In genomic region chr19:530133-531008, GRCh38 we compare ENCODE assay signal across 8 cellular contexts. TPM values are rescaled to one million over a fixed set of nuclear protein-coding genes. Genes with fewer than 3 reads are reported as not detected.
DNase-seq lines count a peak whose midpoint lies in the region; ATAC-seq and TF ChIP-seq lines count a peak whose summit lies in the region.

No MANE protein-coding gene starts in this region.

- H3K36me3 Mint-ChIP-seq in activated B cell treated with CpG ODN at 0.5 μM for 24 hours (ENCODE audit: low read depth) = no peaks in the 10 kb centered on the region

- peak overlapping the region; percentile 88 for H3K4me2 ChIP-seq in skeletal muscle satellite cell (ENCODE audit: low read length)

- peak overlapping the region; percentile 97 for H3K9ac ChIP-seq in skeletal muscle satellite cell (ENCODE audit: low read depth, low read length)

- ATAC-seq in activated B cell treated with CpG ODN at 0.5 μM for 24 hours (ENCODE audit: low read depth) (no peak), right cardiac atrium (no peak), GM19324 (IDR thresholded peaks at IDR 0.05; ENCODE audit: low FRiP score, unreplicated experiment) (no peak), HG02870 (IDR thresholded peaks at IDR 0.05; ENCODE audit: unreplicated experiment) (no peak)

- TF ChIP-seq CTCF in activated B cell treated with CpG ODN at 0.5 μM for 24 hours (IDR thresholded peaks at IDR 0.05) = no peak
- no peak for TF ChIP-seq CTCF in GM13977 (IDR thresholded peaks at IDR 0.05; ENCODE audit: extremely low read depth, insufficient read depth, missing control alignments)

- peak overlapping the region; percentile 74 for H3K4me3 ChIP-seq in H7 (ENCODE audit: insufficient read depth, low read depth, low read length)
- peak overlapping the region; percentile 98 for H3K4me3 ChIP-seq in right cardiac atrium (ENCODE audit: low read length)
- peak overlapping the region; percentile 99 for H3K4me3 ChIP-seq in skeletal muscle satellite cell (ENCODE audit: low read length)

- no peak overlapping the region for H3K27ac ChIP-seq in right cardiac atrium (ENCODE audit: low read length)

- H3K27me3 ChIP-seq in H7 (ENCODE audit: control insufficient read depth, insufficient read depth, low read length) (peaks cover 3% of the 10 kb centered on the region; the same call in 1 of the 2 replicates), right cardiac atrium (ENCODE audit: control insufficient read depth, insufficient read depth) (no peaks in the 10 kb centered on the region), skeletal muscle satellite cell (ENCODE audit: control insufficient read depth, insufficient read depth, low read length) (peaks cover 2% of the 10 kb centered on the region)

- WGBS in right cardiac atrium = 70% methylated on average over 38 of the region's 38 CpGs

- peak overlapping the region; percentile 77 for H3K27ac Mint-ChIP-seq in activated B cell treated with CpG ODN at 0.5 μM for 24 hours

- CTCF ChIA-PET in activated B cell treated with CpG ODN at 0.5 μM for 24 hours (lab: Charles Lee) = interaction anchor here (1.2 to 1.9 kb wide), 2 partner anchors 19 to 24 kb away, joined by 5 to 11 read pairs; no protein-coding TSS in a partner anchor

- H3K36me3 ChIP-seq in H7 (replicated peaks; ENCODE audit: control insufficient read depth, insufficient read depth, low read length) (no peaks in the 10 kb centered on the region), skeletal muscle satellite cell (ENCODE audit: insufficient read depth, low read length) (no peaks in the 10 kb centered on the region)

- H3K9me3 ChIP-seq in right cardiac atrium (ENCODE audit: control insufficient read depth, low read length) (no peaks in the 10 kb centered on the region), skeletal muscle satellite cell (replicated peaks; ENCODE audit: low read length) (no peaks in the 10 kb centered on the region)

- H3K4me1 ChIP-seq in right cardiac atrium (ENCODE audit: control insufficient read depth, insufficient read depth, low read length) = peaks cover 9% of the 10 kb centered on the region
- H3K4me1 ChIP-seq in skeletal muscle satellite cell (ENCODE audit: control insufficient read depth, insufficient read depth, low read length) = peaks cover 25% of the 10 kb centered on the region

- DNase-seq in H7 (no peak), activated B cell treated with CpG ODN at 0.5 μM for 24 hours (no peak), right cardiac atrium (peak in 1 of 3 donors; percentile 69), GM13977 (ENCODE audit: low spot score) (no peak), COR-L47 (lab: John Stamatoyannopoulos, UW) (no peak)

- intact Hi-C loops in activated B cell treated with CpG ODN at 0.5 μM for 24 hours (cut with micrococcal nuclease) = loop anchor here (1.0 to 2.0 kb wide), 4 partner anchors 23 to 266 kb away; partner anchors contain the start of genes PTBP1 and TPGS1
- intact Hi-C loops in right cardiac atrium (cut with DNase I) = loop anchor here in 3 of 4 donors (5.0 kb wide), 2 partner anchors 42 to 132 kb away; partner anchors contain the start of genes BSG (in 2 of the 3) and RNF126 (in 1 of the 3)

- H3K27me3 Mint-ChIP-seq in activated B cell treated with CpG ODN at 0.5 μM for 24 hours = peaks cover 4% of the 10 kb centered on the region

- POLR2A ChIA-PET in activated B cell treated with CpG ODN at 0.5 μM for 24 hours (lab: Charles Lee) = interaction anchor here (1.0 to 1.5 kb wide), 2 partner anchors 11 to 20 kb away, joined by 10 to 23 read pairs; no protein-coding TSS in a partner anchor

- no peaks in the 10 kb centered on the region for H3K9me3 Mint-ChIP-seq in activated B cell treated with CpG ODN at 0.5 μM for 24 hours

- peak overlapping the region; percentile 85 for H3K4me3 Mint-ChIP-seq in activated B cell treated with CpG ODN at 0.5 μM for 24 hours

- in situ Hi-C loops in GM13977 (cut with MboI; ENCODE audit: low pct_unique_long_range_greater_than_20kb, low sequenced_read_pairs, unreplicated experiment) = no loop called here

- peaks cover 18% of the 10 kb centered on the region for H3K4me1 Mint-ChIP-seq in activated B cell treated with CpG ODN at 0.5 μM for 24 hours

RNA-seq across cellular contexts. Expression of gene CDC34, which starts 1.2 kb away (rescaled TPM):
- 180 and 192 TPM in 2 replicates for total RNA-seq in H7 (2014; rRNA removed; shearing (Covaris generic))
- total RNA-seq in activated B cell treated with CpG ODN at 0.5 μM for 24 hours (19.8 and 23.1 TPM in 2 replicates), right cardiac atrium (10 to 100 TPM; 66.8 to 78.4 (median 74.3) TPM)
- polyA plus RNA-seq in right cardiac atrium = 95.8 TPM
- 42.3 and 47.2 TPM in 2 replicates for total RNA-seq in skeletal muscle satellite cell (2012; rRNA removed)

RNA-seq across cellular contexts. Expression of gene GZMM, which starts 13.5 kb away (rescaled TPM):
- total RNA-seq in H7 (2014; rRNA removed; shearing (Covaris generic)) = 0.38 and 1.6 TPM in 2 replicates
- 0.22 TPM in 1 of 2 replicates, not detected in the other for total RNA-seq in activated B cell treated with CpG ODN at 0.5 μM for 24 hours
- total RNA-seq in right cardiac atrium = under 1 TPM in 2 of 4 donors, not detected in 2; 0.26 to 0.32 TPM
- polyA plus RNA-seq in right cardiac atrium = 0.43 TPM
- total RNA-seq in skeletal muscle satellite cell (2012; rRNA removed) = 0.22 TPM in 1 of 2 replicates, not detected in the other

RNA-seq across cellular contexts. Expression of gene TPGS1, which starts 23.1 kb away (rescaled TPM):
- 13.7 and 18.1 TPM in 2 replicates for total RNA-seq in H7 (2014; rRNA removed; shearing (Covaris generic))
- total RNA-seq in activated B cell treated with CpG ODN at 0.5 μM for 24 hours = 20.3 and 23.8 TPM in 2 replicates
- 10 to 100 TPM; 10.9 to 15.6 (median 14.7) TPM for total RNA-seq in right cardiac atrium
- polyA plus RNA-seq in right cardiac atrium = 21.3 TPM
- total RNA-seq in skeletal muscle satellite cell (2012; rRNA removed) = 32.7 and 35.4 TPM in 2 replicates

RNA-seq across cellular contexts. Expression of gene MADCAM1, which starts 34.1 kb away (rescaled TPM):
- total RNA-seq in H7 (2014; rRNA removed; shearing (Covaris generic)) = 0.70 TPM in 1 of 2 replicates, not detected in the other
- total RNA-seq in activated B cell treated with CpG ODN at 0.5 μM for 24 hours (0.40 and 0.76 TPM in 2 replicates), right cardiac atrium (under 1 TPM; 0.28 to 0.59 (median 0.36) TPM)
- polyA plus RNA-seq in right cardiac atrium = 0.27 TPM
- 0.22 TPM in 1 of 2 replicates, not detected in the other for total RNA-seq in skeletal muscle satellite cell (2012; rRNA removed)

RNA-seq across cellular contexts. Expression of gene BSG, which starts 42.0 kb away (rescaled TPM):
- total RNA-seq in H7 (2014; rRNA removed; shearing (Covaris generic)) = 1,035 and 1,167 TPM in 2 replicates
- total RNA-seq in activated B cell treated with CpG ODN at 0.5 μM for 24 hours = 150 and 152 TPM in 2 replicates
- total RNA-seq in right cardiac atrium = 1,000 to 10,000 TPM; 1,142 to 1,510 (median 1,274) TPM
- 1,705 TPM for polyA plus RNA-seq in right cardiac atrium
- 268 and 289 TPM in 2 replicates for total RNA-seq in skeletal muscle satellite cell (2012; rRNA removed)
